Comparison of ENCODE assay signal across 1 cellular context in the genomic region with DNA sequence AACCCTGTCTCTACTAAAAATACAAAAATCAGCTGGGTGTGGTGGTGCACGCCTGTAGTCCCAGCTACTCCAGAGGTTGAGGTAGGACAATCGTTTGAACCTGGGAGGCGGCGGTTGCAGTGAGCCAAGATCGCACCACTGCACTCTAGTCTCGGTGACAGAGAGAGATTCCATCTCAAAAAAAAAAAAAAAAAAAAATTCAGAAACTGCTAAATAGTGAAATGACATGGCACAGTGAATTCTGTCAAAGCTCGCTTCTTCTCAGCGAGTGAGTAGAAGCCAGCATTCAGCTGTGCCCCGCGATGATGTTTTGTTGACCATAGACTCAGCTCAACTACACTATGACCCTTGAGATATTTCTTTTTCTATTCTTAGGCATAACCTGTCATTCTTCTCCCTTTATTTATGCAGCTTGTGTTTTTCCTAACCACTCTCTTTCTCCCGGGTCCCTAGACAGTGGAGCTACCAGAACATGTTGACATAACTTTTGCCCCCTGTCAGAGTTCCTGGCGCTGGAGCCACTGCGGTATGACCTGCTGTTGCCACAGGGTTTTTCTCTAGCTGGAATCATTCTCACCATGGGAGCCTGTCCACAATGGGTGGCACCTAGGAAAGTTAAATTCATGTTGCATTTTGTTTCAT.
A peak's percentile ranks its signal among the peaks of the same experiment; 100 is the strongest.
TF ChIP-seq lines count a peak whose summit lies in the region.

No MANE protein-coding gene starts in this region.

TF ChIP-seq in HepG2, 621 proteins besides CTCF, POLR2A, EP300 and RAD21 (continued from another document and continues in another):
- TF ChIP-seq ZNF770 (CRISPR knock-in tag; IDR thresholded peaks at IDR 0.05) (no peak), THYN1 (CRISPR knock-in tag; IDR thresholded peaks at IDR 0.05; ENCODE audit: borderline replicate concordance, low read depth) (no peak), STAT5B (CRISPR knock-in tag; IDR thresholded peaks at IDR 0.05) (no peak), ZNF432 (CRISPR knock-in tag; IDR thresholded peaks at IDR 0.05; ENCODE audit: borderline replicate concordance) (no peak), FOXA1 (IDR thresholded peaks at IDR 0.05) (no peak), FOXA1 (CRISPR knock-in tag; IDR thresholded peaks at IDR 0.05) (peak; percentile 93), ARID2 (CRISPR knock-in tag; IDR thresholded peaks at IDR 0.05; ENCODE audit: borderline replicate concordance) (no peak), RXRA (CRISPR knock-in tag; IDR thresholded peaks at IDR 0.05) (no peak; the same call in 1 of the 2 replicates), HDAC2 (CRISPR knock-in tag; IDR thresholded peaks at IDR 0.05) (peak; percentile 50; the same call in 1 of the 2 replicates), SMARCC2 (IDR thresholded peaks at IDR 0.05) (no peak), ONECUT2 (CRISPR knock-in tag; IDR thresholded peaks at IDR 0.05) (no peak), ZNF207 (IDR thresholded peaks at IDR 0.05; ENCODE audit: borderline replicate concordance) (no peak), MTA3 (CRISPR knock-in tag; IDR thresholded peaks at IDR 0.05) (no peak), FOXA3 (CRISPR knock-in tag; IDR thresholded peaks at IDR 0.05) (peak; percentile 93), ZBTB3 (CRISPR knock-in tag; IDR thresholded peaks at IDR 0.05; ENCODE audit: borderline replicate concordance, low read depth) (no peak; the same call in 1 of the 2 replicates), ZNF878 (CRISPR knock-in tag; IDR thresholded peaks at IDR 0.05) (no peak), NFKB2 (CRISPR knock-in tag; IDR thresholded peaks at IDR 0.05; ENCODE audit: borderline replicate concordance) (no peak), NFATC3 (CRISPR knock-in tag; IDR thresholded peaks at IDR 0.05) (no peak), ZNF75D (CRISPR knock-in tag; IDR thresholded peaks at IDR 0.05; ENCODE audit: borderline replicate concordance) (no peak), PTBP1 (IDR thresholded peaks at IDR 0.05; ENCODE audit: low read depth, low read length, poor library complexity, severe bottlenecking) (no peak), TOE1 (CRISPR knock-in tag; IDR thresholded peaks at IDR 0.05) (no peak), ZNF441 (CRISPR knock-in tag; IDR thresholded peaks at IDR 0.05; ENCODE audit: borderline replicate concordance) (0 out of 2 replicates have a peak, but pooled peaks have one; percentile 37), SOX6 (IDR thresholded peaks at IDR 0.05) (no peak), SOX6 (CRISPR knock-in tag; IDR thresholded peaks at IDR 0.05) (peak; percentile 72), PITX1 (CRISPR knock-in tag; IDR thresholded peaks at IDR 0.05) (peak; percentile 68; the same call in 1 of the 2 replicates), ZNF138 (CRISPR knock-in tag; IDR thresholded peaks at IDR 0.05; ENCODE audit: low read depth) (no peak), ZNF792 (CRISPR knock-in tag; IDR thresholded peaks at IDR 0.05) (no peak; the same call in 1 of the 2 replicates), ATM (IDR thresholded peaks at IDR 0.05; ENCODE audit: borderline replicate concordance) (no peak), ZNF879 (CRISPR knock-in tag; IDR thresholded peaks at IDR 0.05) (no peak), TBP (CRISPR knock-in tag; IDR thresholded peaks at IDR 0.05) (no peak), TRIM24 (CRISPR knock-in tag; IDR thresholded peaks at IDR 0.05) (no peak), WIZ (CRISPR knock-in tag; IDR thresholded peaks at IDR 0.05) (no peak), ZNF24 (IDR thresholded peaks at IDR 0.05) (no peak), FOXP1 (IDR thresholded peaks at IDR 0.05) (no peak), FOXP1 (CRISPR knock-in tag; IDR thresholded peaks at IDR 0.05) (peak; percentile 63), ZNF558 (CRISPR knock-in tag; IDR thresholded peaks at IDR 0.05; ENCODE audit: borderline replicate concordance) (no peak), DBP (CRISPR knock-in tag; IDR thresholded peaks at IDR 0.05; ENCODE audit: not compliant biosample characterization) (no peak), KDM6A (CRISPR knock-in tag; IDR thresholded peaks at IDR 0.05; ENCODE audit: low read depth) (peak; percentile 17; the same call in 1 of the 2 replicates), REL (CRISPR knock-in tag; conservative IDR thresholded peaks at IDR 0.05) (no peak), EEA1 (CRISPR knock-in tag; IDR thresholded peaks at IDR 0.05; ENCODE audit: borderline replicate concordance) (no peak), POLR2AphosphoS2 (IDR thresholded peaks at IDR 0.05; ENCODE audit: low read depth, low read length) (no peak), ZNF629 (CRISPR knock-in tag; conservative IDR thresholded peaks at IDR 0.05) (no peak), ZNF777 (CRISPR knock-in tag; IDR thresholded peaks at IDR 0.05) (no peak), KDM4B (CRISPR knock-in tag; IDR thresholded peaks at IDR 0.05) (no peak), HMG20B (CRISPR knock-in tag; conservative IDR thresholded peaks at IDR 0.05) (no peak), HNRNPLL (IDR thresholded peaks at IDR 0.05; ENCODE audit: low read depth, low read length, poor library complexity, severe bottlenecking) (no peak), ZBTB7B (CRISPR knock-in tag; IDR thresholded peaks at IDR 0.05) (peak; percentile 86), HINFP (CRISPR knock-in tag; IDR thresholded peaks at IDR 0.05; ENCODE audit: low read depth) (no peak), ZFP82 (CRISPR knock-in tag; IDR thresholded peaks at IDR 0.05; ENCODE audit: borderline replicate concordance) (no peak), NRL (CRISPR knock-in tag; IDR thresholded peaks at IDR 0.05; ENCODE audit: borderline replicate concordance) (no peak), ZNF563 (CRISPR knock-in tag; IDR thresholded peaks at IDR 0.05) (no peak)
- TF ChIP-seq, protein P1, sequence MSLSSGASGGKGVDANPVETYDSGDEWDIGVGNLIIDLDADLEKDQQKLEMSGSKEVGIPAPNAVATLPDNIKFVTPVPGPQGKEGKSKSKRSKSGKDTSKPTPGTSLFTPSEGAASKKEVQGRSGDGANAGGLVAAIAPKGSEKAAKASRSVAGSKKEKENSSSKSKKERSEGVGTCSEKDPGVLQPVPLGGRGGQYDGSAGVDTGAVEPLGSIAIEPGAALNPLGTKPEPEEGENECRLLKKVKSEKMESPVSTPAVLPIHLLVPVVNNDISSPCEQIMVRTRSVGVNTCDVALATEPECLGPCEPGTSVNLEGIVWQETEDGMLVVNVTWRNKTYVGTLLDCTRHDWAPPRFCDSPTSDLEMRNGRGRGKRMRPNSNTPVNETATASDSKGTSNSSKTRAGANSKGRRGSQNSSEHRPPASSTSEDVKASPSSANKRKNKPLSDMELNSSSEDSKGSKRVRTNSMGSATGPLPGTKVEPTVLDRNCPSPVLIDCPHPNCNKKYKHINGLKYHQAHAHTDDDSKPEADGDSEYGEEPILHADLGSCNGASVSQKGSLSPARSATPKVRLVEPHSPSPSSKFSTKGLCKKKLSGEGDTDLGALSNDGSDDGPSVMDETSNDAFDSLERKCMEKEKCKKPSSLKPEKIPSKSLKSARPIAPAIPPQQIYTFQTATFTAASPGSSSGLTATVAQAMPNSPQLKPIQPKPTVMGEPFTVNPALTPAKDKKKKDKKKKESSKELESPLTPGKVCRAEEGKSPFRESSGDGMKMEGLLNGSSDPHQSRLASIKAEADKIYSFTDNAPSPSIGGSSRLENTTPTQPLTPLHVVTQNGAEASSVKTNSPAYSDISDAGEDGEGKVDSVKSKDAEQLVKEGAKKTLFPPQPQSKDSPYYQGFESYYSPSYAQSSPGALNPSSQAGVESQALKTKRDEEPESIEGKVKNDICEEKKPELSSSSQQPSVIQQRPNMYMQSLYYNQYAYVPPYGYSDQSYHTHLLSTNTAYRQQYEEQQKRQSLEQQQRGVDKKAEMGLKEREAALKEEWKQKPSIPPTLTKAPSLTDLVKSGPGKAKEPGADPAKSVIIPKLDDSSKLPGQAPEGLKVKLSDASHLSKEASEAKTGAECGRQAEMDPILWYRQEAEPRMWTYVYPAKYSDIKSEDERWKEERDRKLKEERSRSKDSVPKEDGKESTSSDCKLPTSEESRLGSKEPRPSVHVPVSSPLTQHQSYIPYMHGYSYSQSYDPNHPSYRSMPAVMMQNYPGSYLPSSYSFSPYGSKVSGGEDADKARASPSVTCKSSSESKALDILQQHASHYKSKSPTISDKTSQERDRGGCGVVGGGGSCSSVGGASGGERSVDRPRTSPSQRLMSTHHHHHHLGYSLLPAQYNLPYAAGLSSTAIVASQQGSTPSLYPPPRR (CRISPR knock-in tag; IDR thresholded peaks at IDR 0.05; ENCODE audit: borderline replicate concordance) = peak; percentile 43; the same call in 1 of the 2 replicates
- TF ChIP-seq, protein P2, sequence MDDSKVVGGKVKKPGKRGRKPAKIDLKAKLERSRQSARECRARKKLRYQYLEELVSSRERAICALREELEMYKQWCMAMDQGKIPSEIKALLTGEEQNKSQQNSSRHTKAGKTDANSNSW (CRISPR knock-in tag; IDR thresholded peaks at IDR 0.05; ENCODE audit: borderline replicate concordance) = no peak
- TF ChIP-seq, protein P3, sequence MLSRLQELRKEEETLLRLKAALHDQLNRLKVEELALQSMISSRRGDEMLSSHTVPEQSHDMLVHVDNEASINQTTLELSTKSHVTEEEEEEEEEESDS (CRISPR knock-in tag; IDR thresholded peaks at IDR 0.05; ENCODE audit: borderline replicate concordance) = no peak
- TF ChIP-seq, protein P4, sequence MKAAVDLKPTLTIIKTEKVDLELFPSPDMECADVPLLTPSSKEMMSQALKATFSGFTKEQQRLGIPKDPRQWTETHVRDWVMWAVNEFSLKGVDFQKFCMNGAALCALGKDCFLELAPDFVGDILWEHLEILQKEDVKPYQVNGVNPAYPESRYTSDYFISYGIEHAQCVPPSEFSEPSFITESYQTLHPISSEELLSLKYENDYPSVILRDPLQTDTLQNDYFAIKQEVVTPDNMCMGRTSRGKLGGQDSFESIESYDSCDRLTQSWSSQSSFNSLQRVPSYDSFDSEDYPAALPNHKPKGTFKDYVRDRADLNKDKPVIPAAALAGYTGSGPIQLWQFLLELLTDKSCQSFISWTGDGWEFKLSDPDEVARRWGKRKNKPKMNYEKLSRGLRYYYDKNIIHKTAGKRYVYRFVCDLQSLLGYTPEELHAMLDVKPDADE (CRISPR knock-in tag; IDR thresholded peaks at IDR 0.05) = no peak
- TF ChIP-seq, protein P5, sequence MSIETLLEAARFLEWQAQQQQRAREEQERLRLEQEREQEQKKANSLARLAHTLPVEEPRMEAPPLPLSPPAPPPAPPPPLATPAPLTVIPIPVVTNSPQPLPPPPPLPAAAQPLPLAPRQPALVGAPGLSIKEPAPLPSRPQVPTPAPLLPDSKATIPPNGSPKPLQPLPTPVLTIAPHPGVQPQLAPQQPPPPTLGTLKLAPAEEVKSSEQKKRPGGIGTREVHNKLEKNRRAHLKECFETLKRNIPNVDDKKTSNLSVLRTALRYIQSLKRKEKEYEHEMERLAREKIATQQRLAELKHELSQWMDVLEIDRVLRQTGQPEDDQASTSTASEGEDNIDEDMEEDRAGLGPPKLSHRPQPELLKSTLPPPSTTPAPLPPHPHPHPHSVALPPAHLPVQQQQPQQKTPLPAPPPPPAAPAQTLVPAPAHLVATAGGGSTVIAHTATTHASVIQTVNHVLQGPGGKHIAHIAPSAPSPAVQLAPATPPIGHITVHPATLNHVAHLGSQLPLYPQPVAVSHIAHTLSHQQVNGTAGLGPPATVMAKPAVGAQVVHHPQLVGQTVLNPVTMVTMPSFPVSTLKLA (IDR thresholded peaks at IDR 0.05) = no peak
- TF ChIP-seq, protein P6, sequence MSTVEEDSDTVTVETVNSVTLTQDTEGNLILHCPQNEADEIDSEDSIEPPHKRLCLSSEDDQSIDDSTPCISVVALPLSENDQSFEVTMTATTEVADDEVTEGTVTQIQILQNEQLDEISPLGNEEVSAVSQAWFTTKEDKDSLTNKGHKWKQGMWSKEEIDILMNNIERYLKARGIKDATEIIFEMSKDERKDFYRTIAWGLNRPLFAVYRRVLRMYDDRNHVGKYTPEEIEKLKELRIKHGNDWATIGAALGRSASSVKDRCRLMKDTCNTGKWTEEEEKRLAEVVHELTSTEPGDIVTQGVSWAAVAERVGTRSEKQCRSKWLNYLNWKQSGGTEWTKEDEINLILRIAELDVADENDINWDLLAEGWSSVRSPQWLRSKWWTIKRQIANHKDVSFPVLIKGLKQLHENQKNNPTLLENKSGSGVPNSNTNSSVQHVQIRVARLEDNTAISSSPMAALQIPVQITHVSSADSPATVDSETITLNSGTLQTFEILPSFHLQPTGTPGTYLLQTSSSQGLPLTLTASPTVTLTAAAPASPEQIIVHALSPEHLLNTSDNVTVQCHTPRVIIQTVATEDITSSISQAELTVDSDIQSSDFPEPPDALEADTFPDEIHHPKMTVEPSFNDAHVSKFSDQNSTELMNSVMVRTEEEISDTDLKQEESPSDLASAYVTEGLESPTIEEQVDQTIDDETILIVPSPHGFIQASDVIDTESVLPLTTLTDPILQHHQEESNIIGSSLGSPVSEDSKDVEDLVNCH (CRISPR knock-in tag; IDR thresholded peaks at IDR 0.05) = no peak
